Comparison of ENCODE assay signal across 15 cellular contexts in genomic region chr10:74194999-74195398, GRCh38. TPM values are rescaled to one million over a fixed set of nuclear protein-coding genes. Genes with fewer than 3 reads are reported as not detected.
A peak's percentile ranks its signal among the peaks of the same experiment; 100 is the strongest.
DNase-seq lines count a peak whose midpoint lies in the region; ATAC-seq and TF ChIP-seq lines count a peak whose summit lies in the region.
"Had no signal": no experiment of that assay in that cellular context is flagged by ENCODE, and none has a peak within 500 bp of the region (broad histone marks: within the 10 kb centered on the region; RNA-seq: fewer than 3 reads in every experiment).

No MANE protein-coding gene starts in this region.

- no peaks in the 10 kb centered on the region for H4K20me1 ChIP-seq in fibroblast of lung (ENCODE audit: control insufficient read depth, extremely low read depth, insufficient read depth, low read length)

- no peaks in the 10 kb centered on the region for H3K27me3 Mint-ChIP-seq in activated naive CD4-positive, alpha-beta T cell treated with anti-CD3 and anti-CD28 coated beads, Interleukin-2, amount 50 U/mL, for 24 hours
- no peaks in the 10 kb centered on the region for H3K27me3 Mint-ChIP-seq in stimulated activated memory B cell treated with anti-CD40 and anti-IgM and Interleukin-4, amounts not matched to agents 10 μg/mL and 1 μg/mL and 100 μg/mL, for 72 hours
- H3K27me3 Mint-ChIP-seq: activated CD4-positive, alpha-beta T cell treated with anti-CD3 and anti-CD28 coated beads, Interleukin-2, amount 10 ng/mL, durations not matched to agents 24 days and 14 days had no signal

- peaks cover 44% of the 10 kb centered on the region for H3K79me2 ChIP-seq in fibroblast of lung (ENCODE audit: control insufficient read depth, insufficient read depth, low read length)

- H3K9me3 ChIP-seq in RWPE2 (ENCODE audit: severe bottlenecking): no peaks in the 10 kb centered on the region
- no peaks in the 10 kb centered on the region for H3K9me3 ChIP-seq in fibroblast of lung (ENCODE audit: control insufficient read depth, insufficient read depth, low read depth, low read length)
- H3K9me3 ChIP-seq in skeletal muscle satellite cell (replicated peaks; ENCODE audit: low read length): no peaks in the 10 kb centered on the region

- no peak for TF ChIP-seq CTCF in RWPE2 (IDR thresholded peaks at IDR 0.05; ENCODE audit: poor library complexity, severe bottlenecking)
- no peak for TF ChIP-seq CTCF in fibroblast of lung (conservative IDR thresholded peaks at IDR 0.05 in 1 of 2, IDR thresholded peaks at IDR 0.05 in 1 of 2; ENCODE audit: low read depth in 1 of 2, low read length in 2 of 2)

- no peak for ATAC-seq in RWPE2 (ENCODE audit: low read depth)
- no peak for ATAC-seq in HG03175 (IDR thresholded peaks at IDR 0.05; ENCODE audit: unreplicated experiment)
- no peak for ATAC-seq in stimulated activated memory B cell treated with anti-CD40 and anti-IgM and Interleukin-4, amounts not matched to agents 10 μg/mL and 1 μg/mL and 100 μg/mL, for 72 hours
- ATAC-seq: Right ventricle myocardium inferior had no signal

- H3K4me3 ChIP-seq in RWPE2 (ENCODE audit: severe bottlenecking) (no peak overlapping the region), fibroblast of lung (replicated peaks in 1 of 4; ENCODE audit: control extremely low read depth in 1 of 4, insufficient read depth in 1 of 4, low read depth in 3 of 4, low read length in 4 of 4) (no peak overlapping the region), skeletal muscle satellite cell (ENCODE audit: low read length) (no peak overlapping the region)
- H3K4me3 ChIP-seq: BLaER1 treated with 17β-estradiol and CSF1 and Interleukin-3, amounts not matched to agents 10 nM and 100 nM had no signal

- peaks cover 5% of the 10 kb centered on the region for H3K9me3 Mint-ChIP-seq in activated naive CD4-positive, alpha-beta T cell treated with anti-CD3 and anti-CD28 coated beads, Interleukin-2, amount 50 U/mL, for 24 hours
- H3K9me3 Mint-ChIP-seq in stimulated activated memory B cell treated with anti-CD40 and anti-IgM and Interleukin-4, amounts not matched to agents 10 μg/mL and 1 μg/mL and 100 μg/mL, for 72 hours: peaks cover 3% of the 10 kb centered on the region

- 0 out of 2 replicates have a peak, but pooled peaks cover 9% of the 10 kb centered on the region for H3K36me3 ChIP-seq in RWPE2 (ENCODE audit: low read depth)
- H3K36me3 ChIP-seq in fibroblast of lung (ENCODE audit: control insufficient read depth, insufficient read depth, low read length): no peaks in the 10 kb centered on the region
- no peaks in the 10 kb centered on the region for H3K36me3 ChIP-seq in skeletal muscle satellite cell (ENCODE audit: insufficient read depth, low read length)

- H3K4me3 Mint-ChIP-seq in activated naive CD4-positive, alpha-beta T cell treated with anti-CD3 and anti-CD28 coated beads, Interleukin-2, amount 50 U/mL, for 24 hours: peak overlapping the region; percentile 63
- no peak overlapping the region for H3K4me3 Mint-ChIP-seq in stimulated activated memory B cell treated with anti-CD40 and anti-IgM and Interleukin-4, amounts not matched to agents 10 μg/mL and 1 μg/mL and 100 μg/mL, for 72 hours
- H3K4me3 Mint-ChIP-seq: activated CD4-positive, alpha-beta T cell treated with anti-CD3 and anti-CD28 coated beads, Interleukin-2, amount 10 ng/mL, durations not matched to agents 24 days and 14 days had no signal

- H3K27me3 ChIP-seq in RWPE2 (ENCODE audit: insufficient read depth, poor library complexity, severe bottlenecking) (no peaks in the 10 kb centered on the region), fibroblast of lung (ENCODE audit: control insufficient read depth, insufficient read depth, low read length) (no peaks in the 10 kb centered on the region), skeletal muscle satellite cell (ENCODE audit: control insufficient read depth, insufficient read depth, low read length) (no peaks in the 10 kb centered on the region)
- H3K27me3 ChIP-seq: BLaER1 treated with 17β-estradiol and CSF1 and Interleukin-3, amounts not matched to agents 10 nM and 100 nM had no signal

- peak overlapping the region; percentile 25 for H3K27ac Mint-ChIP-seq in activated naive CD4-positive, alpha-beta T cell treated with anti-CD3 and anti-CD28 coated beads, Interleukin-2, amount 50 U/mL, for 24 hours
- no peak overlapping the region for H3K27ac Mint-ChIP-seq in stimulated activated memory B cell treated with anti-CD40 and anti-IgM and Interleukin-4, amounts not matched to agents 10 μg/mL and 1 μg/mL and 100 μg/mL, for 72 hours

- peaks cover 62% of the 10 kb centered on the region for H3K4me1 ChIP-seq in RWPE2 (ENCODE audit: insufficient read depth, poor library complexity, severe bottlenecking)
- H3K4me1 ChIP-seq in fibroblast of lung (ENCODE audit: control insufficient read depth, extremely low read depth, insufficient read depth, low read length): peaks cover 4% of the 10 kb centered on the region
- H3K4me1 ChIP-seq in skeletal muscle satellite cell (ENCODE audit: control insufficient read depth, insufficient read depth, low read length): peaks cover 37% of the 10 kb centered on the region

- no peak overlapping the region for H3K9ac ChIP-seq in fibroblast of lung (ENCODE audit: insufficient read depth, low read length)
- H3K9ac ChIP-seq in skeletal muscle satellite cell (ENCODE audit: low read depth, low read length): no peak overlapping the region
- H3K9ac ChIP-seq: BLaER1 treated with 17β-estradiol and CSF1 and Interleukin-3, amounts not matched to agents 10 nM and 100 nM had no signal

- H3K36me3 Mint-ChIP-seq in activated naive CD4-positive, alpha-beta T cell treated with anti-CD3 and anti-CD28 coated beads, Interleukin-2, amount 50 U/mL, for 24 hours: peaks cover 5% of the 10 kb centered on the region
- H3K36me3 Mint-ChIP-seq in stimulated activated memory B cell treated with anti-CD40 and anti-IgM and Interleukin-4, amounts not matched to agents 10 μg/mL and 1 μg/mL and 100 μg/mL, for 72 hours: no peaks in the 10 kb centered on the region

- H3K27ac ChIP-seq in RWPE2 (ENCODE audit: poor library complexity, severe bottlenecking) (peak overlapping the region; percentile 100), fibroblast of lung (ENCODE audit: insufficient read depth, low read length) (no peak overlapping the region)
- H3K27ac ChIP-seq: BLaER1 treated with 17β-estradiol and CSF1 and Interleukin-3, amounts not matched to agents 10 nM and 100 nM had no signal

- H2AFZ ChIP-seq in fibroblast of lung (ENCODE audit: low read length): no peak overlapping the region

- H3K4me2 ChIP-seq in fibroblast of lung (ENCODE audit: extremely low read depth, insufficient read depth, low read length) (peak overlapping the region; percentile 25), skeletal muscle satellite cell (ENCODE audit: low read length) (peak overlapping the region; percentile 50)
- H3K4me2 ChIP-seq: BLaER1 treated with 17β-estradiol and CSF1 and Interleukin-3, amounts not matched to agents 10 nM and 100 nM had no signal

- DNase-seq in activated naive CD4-positive, alpha-beta T cell treated with Interleukin-2 at 50 U/mL for 16 hours: no peak
- DNase-seq in RWPE2 (ENCODE audit: low spot score): no peak
- DNase-seq in fibroblast of lung (ENCODE audit: low read depth in 2 of 2): peak; percentile 49 to 50
- no peak for DNase-seq in SHP77 treated with DMSO at 0.1 percent for 48 hours (lab: John Stamatoyannopoulos, UW)
- DNase-seq: activated CD8-positive, alpha-beta memory T cell treated with anti-CD3 and anti-CD28 coated beads, Interleukin-2, amount 50 U/mL, for 4 hours; NCI-H524 treated with DMSO at 0.1 percent for 48 hours; stimulated activated CD4-positive, alpha-beta T cell treated with anti-CD3 and anti-CD28 coated beads, Interleukin-4, amount 100 ng/mL, for 24 hours; substantia nigra had no signal

- peaks cover 56% of the 10 kb centered on the region for H3K4me1 Mint-ChIP-seq in activated naive CD4-positive, alpha-beta T cell treated with anti-CD3 and anti-CD28 coated beads, Interleukin-2, amount 50 U/mL, for 24 hours
- H3K4me1 Mint-ChIP-seq in stimulated activated memory B cell treated with anti-CD40 and anti-IgM and Interleukin-4, amounts not matched to agents 10 μg/mL and 1 μg/mL and 100 μg/mL, for 72 hours: peaks cover 60% of the 10 kb centered on the region

RNA-seq across cellular contexts. Expression of gene ADK, which starts 44.0 kb away (rescaled TPM):
- 18.2 and 25.3 TPM in 2 replicates for total RNA-seq in fibroblast of lung
- 44.2 and 47.8 TPM in 2 replicates for polyA plus RNA-seq in fibroblast of lung
- polyA plus RNA-seq in fibroblast of lung (2012): 36.5 and 41.9 TPM in 2 replicates
- 5.7 and 6.2 TPM in 2 replicates for polyA minus RNA-seq in fibroblast of lung (ENCODE audit: low replicate concordance)
- 59.1 and 78.4 TPM in 2 replicates for total RNA-seq in skeletal muscle satellite cell (2012; rRNA removed)

RNA-seq across cellular contexts. Expression of gene AP3M1, which starts 44.4 kb away (rescaled TPM):
- 21.8 and 28.4 TPM in 2 replicates for total RNA-seq in fibroblast of lung
- 46.1 and 55.3 TPM in 2 replicates for polyA plus RNA-seq in fibroblast of lung
- polyA plus RNA-seq in fibroblast of lung (2012): 27.4 and 29.1 TPM in 2 replicates
- polyA minus RNA-seq in fibroblast of lung (ENCODE audit: low replicate concordance): 15.3 and 15.7 TPM in 2 replicates
- total RNA-seq in skeletal muscle satellite cell (2012; rRNA removed): 31.2 and 32.2 TPM in 2 replicates

Comparison
In these comparisons a context has a peak if more than half of its experiments do, and no peak if none do; other contexts are left out.
1. DNase-seq: peak in fibroblast of lung (2 of 2); none in activated naive CD4-positive, alpha-beta T cell treated with Interleukin-2 at 50 U/mL for 16 hours (single experiment), RWPE2 (single experiment) and SHP77 treated with DMSO at 0.1 percent for 48 hours (single experiment).